ENCODE assay signal across 10 cellular contexts in genomic region chr7:118918556-118918955, GRCh38.
DNase-seq lines count a peak whose midpoint lies in the region; ATAC-seq and TF ChIP-seq lines count a peak whose summit lies in the region.
"Had no signal": no experiment of that assay in that cellular context is flagged by ENCODE, and none has a peak within 500 bp of the region (broad histone marks: within the 10 kb centered on the region; RNA-seq: fewer than 3 reads in every experiment).

No MANE protein-coding gene starts in this region.

- TF ChIP-seq RAD21 in Ishikawa (IDR thresholded peaks at IDR 0.05; ENCODE audit: low read depth) = peak; percentile 59

- no peaks in the 10 kb centered on the region for H3K4me1 Mint-ChIP-seq in activated naive CD4-positive, alpha-beta T cell treated with anti-CD3 and anti-CD28 coated beads, Interleukin-2, amount 10 ng/mL, durations not matched to agents 7 days and 5 days
- H3K4me1 Mint-ChIP-seq in CD8-positive, alpha-beta T cell (ENCODE audit: low read depth) = no peaks in the 10 kb centered on the region
- H3K4me1 Mint-ChIP-seq: IgD-negative memory B cell had no signal

- H3K27ac Mint-ChIP-seq in activated naive CD4-positive, alpha-beta T cell treated with anti-CD3 and anti-CD28 coated beads, Interleukin-2, amount 10 ng/mL, durations not matched to agents 7 days and 5 days = no peak overlapping the region
- H3K27ac Mint-ChIP-seq in CD8-positive, alpha-beta T cell = no peak overlapping the region
- H3K27ac Mint-ChIP-seq: IgD-negative memory B cell had no signal

- POLR2A ChIA-PET in CD8-positive, alpha-beta T cell (lab: Charles Lee) = no interaction called here

- TF ChIP-seq CTCF in OCI-LY3 (IDR thresholded peaks at IDR 0.05; ENCODE audit: low read depth, low read length) = peak; percentile 61
- TF ChIP-seq CTCF in CD8-positive, alpha-beta T cell (IDR thresholded peaks at IDR 0.05) = no peak

- DNase-seq in A172 (ENCODE audit: low spot score) (peak; percentile 10), fibroblast of gingiva (ENCODE audit: low read depth) (peak; percentile 22), NCI-H774 (lab: John Stamatoyannopoulos, UW) (no peak)
- DNase-seq in activated naive CD4-positive, alpha-beta T cell treated with anti-CD3 and anti-CD28 coated beads, Interleukin-2, amount 10 ng/mL, durations not matched to agents 7 days and 5 days = no peak
- DNase-seq in CD8-positive, alpha-beta T cell = no peak
- DNase-seq: spleen had no signal

- no peaks in the 10 kb centered on the region for H3K36me3 ChIP-seq in OCI-LY3 (replicated peaks; ENCODE audit: low read depth, low read length)
- no peaks in the 10 kb centered on the region for H3K36me3 ChIP-seq in CD8-positive, alpha-beta T cell (ENCODE audit: insufficient read depth, low read length)
- H3K36me3 ChIP-seq: spleen had no signal

- no peak overlapping the region for H3K9ac ChIP-seq in OCI-LY3 (ENCODE audit: low read length)

- no peaks in the 10 kb centered on the region for H3K27me3 ChIP-seq in OCI-LY3 (ENCODE audit: low read depth, low read length)
- H3K27me3 ChIP-seq in CD8-positive, alpha-beta T cell (ENCODE audit: insufficient read depth, low read length) = no peaks in the 10 kb centered on the region
- H3K27me3 ChIP-seq: spleen had no signal

- no peak overlapping the region for H3K4me3 Mint-ChIP-seq in activated naive CD4-positive, alpha-beta T cell treated with anti-CD3 and anti-CD28 coated beads, Interleukin-2, amount 10 ng/mL, durations not matched to agents 7 days and 5 days
- no peak overlapping the region for H3K4me3 Mint-ChIP-seq in CD8-positive, alpha-beta T cell
- H3K4me3 Mint-ChIP-seq: IgD-negative memory B cell had no signal

- CTCF ChIA-PET in activated naive CD4-positive, alpha-beta T cell treated with anti-CD3 and anti-CD28 coated beads, Interleukin-2, amount 10 ng/mL, durations not matched to agents 7 days and 5 days (lab: Charles Lee) = no interaction called here
- CTCF ChIA-PET in CD8-positive, alpha-beta T cell (lab: Charles Lee) = no interaction called here

- no peak overlapping the region for H3K27ac ChIP-seq in OCI-LY3 (ENCODE audit: low read length)
- H3K27ac ChIP-seq in CD8-positive, alpha-beta T cell (ENCODE audit: low read depth, low read length) = no peak overlapping the region
- H3K27ac ChIP-seq: spleen had no signal

- intact Hi-C loops in CD8-positive, alpha-beta T cell (cut with DNase I, micrococcal nuclease) = no loop called here

- peaks cover 3% of the 10 kb centered on the region; the same call in 1 of the 2 replicates for H3K9me3 ChIP-seq in OCI-LY3 (ENCODE audit: insufficient read depth, low read length)
- H3K9me3 ChIP-seq in CD8-positive, alpha-beta T cell (ENCODE audit: low read length) = no peaks in the 10 kb centered on the region

- H4K20me1 ChIP-seq in OCI-LY3 (ENCODE audit: insufficient read depth, low read length) = no peaks in the 10 kb centered on the region

- H3K36me3 Mint-ChIP-seq in activated naive CD4-positive, alpha-beta T cell treated with anti-CD3 and anti-CD28 coated beads, Interleukin-2, amount 10 ng/mL, durations not matched to agents 7 days and 5 days = no peaks in the 10 kb centered on the region
- H3K36me3 Mint-ChIP-seq in CD8-positive, alpha-beta T cell = no peaks in the 10 kb centered on the region
- H3K36me3 Mint-ChIP-seq: IgD-negative memory B cell had no signal

- no peaks in the 10 kb centered on the region for H3K4me1 ChIP-seq in OCI-LY3 (ENCODE audit: low read length)
- no peaks in the 10 kb centered on the region for H3K4me1 ChIP-seq in CD8-positive, alpha-beta T cell (ENCODE audit: insufficient read depth, low read length)
- H3K4me1 ChIP-seq: spleen had no signal

- H3K4me2 ChIP-seq in OCI-LY3 (ENCODE audit: low read length) = no peak overlapping the region

- H2AFZ ChIP-seq in OCI-LY3 (ENCODE audit: low read depth, low read length) = no peak overlapping the region

- peaks cover 8% of the 10 kb centered on the region for H3K9me3 Mint-ChIP-seq in activated naive CD4-positive, alpha-beta T cell treated with anti-CD3 and anti-CD28 coated beads, Interleukin-2, amount 10 ng/mL, durations not matched to agents 7 days and 5 days
- H3K9me3 Mint-ChIP-seq in CD8-positive, alpha-beta T cell = peaks cover 7% of the 10 kb centered on the region

- TF ChIP-seq EP300 in Ishikawa (IDR thresholded peaks at IDR 0.05; ENCODE audit: borderline replicate concordance) = no peak

- H3K79me2 ChIP-seq in OCI-LY3 (ENCODE audit: low read length) = no peaks in the 10 kb centered on the region

- no peak for ATAC-seq in GM19397 (IDR thresholded peaks at IDR 0.05; ENCODE audit: unreplicated experiment)
- no peak for ATAC-seq in CD8-positive, alpha-beta T cell

- no peaks in the 10 kb centered on the region for H3K27me3 Mint-ChIP-seq in activated naive CD4-positive, alpha-beta T cell treated with anti-CD3 and anti-CD28 coated beads, Interleukin-2, amount 10 ng/mL, durations not matched to agents 7 days and 5 days
- no peaks in the 10 kb centered on the region for H3K27me3 Mint-ChIP-seq in CD8-positive, alpha-beta T cell (ENCODE audit: low read depth)
- H3K27me3 Mint-ChIP-seq: IgD-negative memory B cell had no signal

- no peak overlapping the region for H3K4me3 ChIP-seq in OCI-LY3 (ENCODE audit: low read length)
- H3K4me3 ChIP-seq in CD8-positive, alpha-beta T cell (ENCODE audit: low read depth, low read length) = no peak overlapping the region
- H3K4me3 ChIP-seq: spleen had no signal

TF ChIP-seq in Ishikawa, 13 proteins besides CTCF, POLR2A, EP300 and RAD21:
- TF ChIP-seq YY1 (IDR thresholded peaks at IDR 0.05; ENCODE audit: low read depth) = no peak
- no peak for TF ChIP-seq FOXM1 (IDR thresholded peaks at IDR 0.05; ENCODE audit: borderline replicate concordance, low read depth)
- TF ChIP-seq EGR1 (IDR thresholded peaks at IDR 0.05) = no peak
- TF ChIP-seq, protein P1, sequence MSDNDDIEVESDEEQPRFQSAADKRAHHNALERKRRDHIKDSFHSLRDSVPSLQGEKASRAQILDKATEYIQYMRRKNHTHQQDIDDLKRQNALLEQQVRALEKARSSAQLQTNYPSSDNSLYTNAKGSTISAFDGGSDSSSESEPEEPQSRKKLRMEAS (IDR thresholded peaks at IDR 0.05) = no peak
- TF ChIP-seq REST (IDR thresholded peaks at IDR 0.05; ENCODE audit: low read depth) = no peak
- no peak for TF ChIP-seq NFIC (IDR thresholded peaks at IDR 0.05)
- TF ChIP-seq TAF1 (IDR thresholded peaks at IDR 0.05; ENCODE audit: low read depth) = no peak
- TF ChIP-seq TEAD4 (IDR thresholded peaks at IDR 0.05) = no peak
- no peak for TF ChIP-seq CEBPB (IDR thresholded peaks at IDR 0.05)
- no peak for TF ChIP-seq ZBTB7A (IDR thresholded peaks at IDR 0.05; ENCODE audit: low read depth)
- no peak for TF ChIP-seq USF1 (IDR thresholded peaks at IDR 0.05)
- no peak for TF ChIP-seq CREB1 (IDR thresholded peaks at IDR 0.05; ENCODE audit: low read depth)
- TF ChIP-seq TCF12 (IDR thresholded peaks at IDR 0.05; ENCODE audit: low read depth) = no peak
TF ChIP-seq in Ishikawa: peak in this region for 0.

Comparison
In these comparisons a context has a peak if more than half of its experiments do, and no peak if none do; other contexts are left out.
1. DNase-seq: peak in A172 (single experiment) and fibroblast of gingiva (single experiment); none in activated naive CD4-positive, alpha-beta T cell treated with anti-CD3 and anti-CD28 coated beads, Interleukin-2, amount 10 ng/mL, durations not matched to agents 7 days and 5 days (single experiment), NCI-H774 (single experiment) and CD8-positive, alpha-beta T cell (0 of 7).